In the genomic region with DNA sequence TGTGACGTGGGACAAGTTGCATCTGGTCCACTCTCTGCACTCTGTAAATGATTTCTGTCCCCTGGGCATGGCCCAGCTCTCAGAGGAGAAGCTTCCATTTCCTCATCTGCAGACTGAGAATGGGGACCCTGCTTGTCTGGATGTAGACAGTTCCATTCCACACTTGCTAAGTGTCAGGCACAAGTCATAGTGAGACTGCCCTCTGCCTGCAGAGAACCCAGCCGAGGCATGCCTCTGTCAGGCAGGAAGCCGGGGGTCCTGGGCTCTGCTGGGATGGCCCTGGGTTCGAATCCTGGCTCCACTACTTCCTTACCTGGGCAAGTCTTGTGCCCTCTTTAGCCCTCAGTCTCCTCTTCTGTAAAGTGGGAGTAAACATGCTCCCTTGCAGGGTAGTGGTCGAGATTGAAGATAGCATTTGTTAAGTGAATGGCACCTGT, we compare ENCODE assay signal across 8 cellular contexts. TPM values are rescaled to one million over a fixed set of nuclear protein-coding genes. Genes with fewer than 3 reads are reported as not detected.
DNase-seq lines count a peak whose midpoint lies in the region; ATAC-seq and TF ChIP-seq lines count a peak whose summit lies in the region.

No MANE protein-coding gene starts in this region.

- no peaks in the 10 kb centered on the region for H3K9me3 Mint-ChIP-seq in Caco-2 (ENCODE audit: unreplicated experiment)

- no peaks in the 10 kb centered on the region for H3K9me3 ChIP-seq in T-helper 17 cell (ENCODE audit: control insufficient read depth, low read length, poor library complexity, severe bottlenecking)
- H3K9me3 ChIP-seq in Caco-2, result no peaks in the 10 kb centered on the region

- BruUV-seq in Caco-2 (replicated peaks; lab: Mats Ljungman, UMichigan), result no TSS peak

- peaks cover 22% of the 10 kb centered on the region for H3K4me1 ChIP-seq in Caco-2

- H3K27me3 ChIP-seq in GM06990 (replicated peaks; ENCODE audit: control insufficient read depth, insufficient read depth, low read length) (no peaks in the 10 kb centered on the region), Caco-2 (replicated peaks; ENCODE audit: control insufficient read depth, insufficient read depth, low read length) (no peaks in the 10 kb centered on the region)

- H3K36me3 Mint-ChIP-seq in T-helper 17 cell (ENCODE audit: low read depth) (peaks cover 2% of the 10 kb centered on the region), Caco-2 (ENCODE audit: insufficient read depth, unreplicated experiment) (peaks cover 6% of the 10 kb centered on the region)

- H3K27ac Mint-ChIP-seq in T-helper 17 cell (peak overlapping the region; percentile 97), Caco-2 (ENCODE audit: unreplicated experiment) (no peak overlapping the region)

- H3K27ac ChIP-seq in temporal lobe (ENCODE audit: low read depth, low read length), result peak overlapping the region; percentile 42

- ATAC-seq in GM21576 (IDR thresholded peaks at IDR 0.05; ENCODE audit: unreplicated experiment) (peak; percentile 12), T-helper 17 cell (no peak)

- peak; percentile 20 for TF ChIP-seq CTCF in GM06990 (IDR thresholded peaks at IDR 0.05; ENCODE audit: insufficient read depth, low read length, poor library complexity, severe bottlenecking)
- peak; percentile 3 for TF ChIP-seq CTCF in foreskin fibroblast (IDR thresholded peaks at IDR 0.05; ENCODE audit: low read depth, low read length)
- TF ChIP-seq CTCF in Caco-2 (IDR thresholded peaks at IDR 0.05; ENCODE audit: insufficient read depth in 1 of 2, low read depth in 1 of 2, low read length in 1 of 2, severe bottlenecking in 1 of 2, unreplicated experiment in 1 of 2), result no peak

- H3K4me3 ChIP-seq in GM06990 (replicated peaks; ENCODE audit: low read depth, low read length) (peak overlapping the region; percentile 89), foreskin fibroblast (ENCODE audit: low read depth in 1 of 2, low read length in 2 of 2) (peak overlapping the region in 1 of 2 donors; percentile 93), Caco-2 (ENCODE audit: low read depth, low read length) (no peak overlapping the region)

- H3K36me3 ChIP-seq in GM06990 (ENCODE audit: control insufficient read depth, insufficient read depth, low read length) (peaks cover 6% of the 10 kb centered on the region), Caco-2 (ENCODE audit: control insufficient read depth, insufficient read depth, low read length) (no peaks in the 10 kb centered on the region)

- CTCF ChIA-PET in Caco-2 (lab: Charles Lee), result interaction anchor here (0.6 kb wide), 1 partner anchor 11 kb away, joined by 3 read pairs; no protein-coding TSS in a partner anchor

- intact Hi-C loops in Caco-2 (cut with micrococcal nuclease; ENCODE audit: unreplicated experiment), result loop anchor here (10.0 kb wide), 1 partner anchor 86 kb away; the partner anchor contains the start of gene KCNJ12

- H3K4me3 Mint-ChIP-seq in T-helper 17 cell (peak overlapping the region; percentile 96), Caco-2 (ENCODE audit: unreplicated experiment) (no peak overlapping the region)

- POLR2A ChIA-PET in Caco-2 (lab: Charles Lee), result no interaction called here

- DNase-seq in GM06990 (ENCODE audit: extremely low read depth, insufficient read length) (no peak), T-helper 17 cell (no peak), foreskin fibroblast (peak in 1 of 2 donors; percentile 30), HCEC 1CT (no peak), Caco-2 (no peak), amygdala (lab: John Stamatoyannopoulos, UW) (no peak)

- H3K27me3 Mint-ChIP-seq in T-helper 17 cell (peaks cover 8% of the 10 kb centered on the region), Caco-2 (ENCODE audit: insufficient read depth, unreplicated experiment) (no peaks in the 10 kb centered on the region)

- H3K4me1 Mint-ChIP-seq in T-helper 17 cell (peaks cover 45% of the 10 kb centered on the region), Caco-2 (ENCODE audit: low read depth, unreplicated experiment) (peaks cover 17% of the 10 kb centered on the region)

RNA-seq across cellular contexts. Expression of gene MAP2K3, which starts 4.1 kb away (rescaled TPM):
- 10 to 100 TPM; 61.2 to 73.0 TPM for total RNA-seq in T-helper 17 cell
- total RNA-seq in temporal lobe, result 3.7 TPM
- total RNA-seq in Caco-2 (2022), result 49.5 and 50.9 TPM in 2 replicates

RNA-seq across cellular contexts. Expression of gene NATD1, which starts 35.4 kb away (rescaled TPM):
- 1 to 10 TPM; 4.9 to 8.4 TPM for total RNA-seq in T-helper 17 cell
- total RNA-seq in temporal lobe, result 3.0 TPM
- 14.4 and 18.4 TPM in 2 replicates for total RNA-seq in Caco-2 (2022)

Comparison
In these comparisons a context has a peak if more than half of its experiments do, and no peak if none do; other contexts are left out.
1. CTCF ChIP-seq: peak in GM06990 (single experiment) and foreskin fibroblast (single experiment); none in Caco-2 (0 of 2).
2. RNA of gene MAP2K3, which starts 4.1 kb away (total RNA-seq): 61.2 to 73.0 TPM in T-helper 17 cell and 49.5 to 50.9 TPM in Caco-2; 3.7 TPM in temporal lobe (single experiment); every median in the first group is over 10 times any median in the second.